In the genomic region with DNA sequence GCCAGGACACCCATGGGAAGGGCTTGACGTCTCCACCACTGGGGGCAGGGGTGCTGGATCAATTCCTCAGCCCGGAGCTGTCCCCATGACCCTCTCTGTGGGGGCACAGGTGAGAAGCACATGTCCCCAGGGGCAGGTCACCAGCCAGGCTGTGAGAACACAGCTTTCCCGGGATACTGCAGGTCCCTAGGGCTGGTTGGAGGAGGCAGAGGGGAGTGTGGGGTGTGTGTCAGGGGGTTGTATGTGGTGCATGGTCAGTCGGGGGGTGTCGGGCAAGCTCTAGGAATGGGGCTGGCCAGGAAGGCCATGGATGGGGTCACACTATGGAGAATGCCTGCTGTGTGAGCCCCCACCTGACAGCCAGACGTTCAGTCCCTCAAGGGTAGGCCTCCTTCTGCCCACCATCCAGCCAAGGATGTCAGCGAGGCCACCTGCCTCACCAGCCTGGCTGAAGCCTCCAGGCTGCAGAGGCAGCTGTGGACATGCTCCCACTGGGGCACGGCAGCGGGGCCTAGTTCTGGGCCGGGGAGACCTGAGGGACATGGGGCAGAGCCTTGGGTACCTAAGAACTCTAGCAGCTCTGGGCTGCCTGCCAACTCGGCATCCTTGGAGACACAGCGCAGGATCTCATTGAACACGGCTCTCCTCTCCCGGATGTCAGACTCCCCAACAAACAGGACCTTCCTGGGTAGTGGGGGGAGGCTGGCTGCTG, we compare ENCODE assay signal across 21 cellular contexts. TPM values are rescaled to one million over a fixed set of nuclear protein-coding genes. Genes with fewer than 3 reads are reported as not detected.
A peak's percentile ranks its signal among the peaks of the same experiment; 100 is the strongest.
DNase-seq lines count a peak whose midpoint lies in the region; FAIRE-seq and TF ChIP-seq lines count a peak whose summit lies in the region.
"Had no signal": no experiment of that assay in that cellular context is flagged by ENCODE, and none has a peak within 500 bp of the region (broad histone marks: within the 10 kb centered on the region; RNA-seq: fewer than 3 reads in every experiment).

No MANE protein-coding gene starts in this region.

- H3K36me3 ChIP-seq in adrenal gland (replicated peaks in 1 of 2) (peaks cover 0 to 43% of the 10 kb centered on the region in 2 donors), esophagus squamous epithelium (peaks cover 9 to 92% (median 12%) of the 10 kb centered on the region in 3 donors), muscle layer of duodenum (ENCODE audit: control insufficient read depth in 1 of 2, insufficient read depth in 2 of 2, low read length in 2 of 2) (peaks cover 38 to 49% of the 10 kb centered on the region in 2 donors), transverse colon (no peaks in the 10 kb centered on the region)

- in situ Hi-C loops in transverse colon (cut with MboI; ENCODE audit: low pct_ligation_motif_present in 1 of 4, low pct_unique_long_range_greater_than_20kb in 1 of 4, low sequenced_read_pairs in 3 of 4), result loop anchor here in 3 of 4 donors (10.0 to 25.0 kb wide), 4 partner anchors 203 to 753 kb away; partner anchors contain the start of gene RHOB (in 1 of the 3)

- no peak for FAIRE-seq in GM12892 (lab: Jason Lieb, UNC)

- TF ChIP-seq CTCF in adrenal gland (IDR thresholded peaks at IDR 0.05), result no peak
- no peak for TF ChIP-seq CTCF in esophagus squamous epithelium (IDR thresholded peaks at IDR 0.05)
- no peak for TF ChIP-seq CTCF in transverse colon (IDR thresholded peaks at IDR 0.05)

- TF ChIP-seq EP300 in transverse colon (IDR thresholded peaks at IDR 0.05; ENCODE audit: low read depth), result no peak

- H3K27me3 ChIP-seq in adrenal gland (no peaks in the 10 kb centered on the region), esophagus squamous epithelium (no peaks in the 10 kb centered on the region), muscle layer of duodenum (ENCODE audit: low read depth, low read length) (no peaks in the 10 kb centered on the region), transverse colon (no peaks in the 10 kb centered on the region)
- H3K27me3 ChIP-seq: neutrophil, right lobe of liver had no signal

- peak overlapping the region; percentile 78 to 97 (median 94) for H3K27ac ChIP-seq in adrenal gland
- H3K27ac ChIP-seq in esophagus squamous epithelium, result peak overlapping the region; percentile 51 to 86 (median 82)
- peak overlapping the region; percentile 91 for H3K27ac ChIP-seq in muscle layer of duodenum (ENCODE audit: low read length)
- H3K27ac ChIP-seq in transverse colon, result peak overlapping the region; percentile 64 to 88 (median 85)
- H3K27ac ChIP-seq: neutrophil, PC-9, right lobe of liver, SK-N-MC had no signal

- H3K4me3 ChIP-seq in adrenal gland, result no peak overlapping the region
- H3K4me3 ChIP-seq in esophagus squamous epithelium, result no peak overlapping the region
- no peak overlapping the region for H3K4me3 ChIP-seq in muscle layer of duodenum (ENCODE audit: low read depth in 1 of 2, low read length in 2 of 2)
- H3K4me3 ChIP-seq in transverse colon, result no peak overlapping the region
- H3K4me3 ChIP-seq: mucosa of descending colon, PC-9, right lobe of liver, SK-N-MC had no signal

- DNase-seq in adrenal gland (peak; percentile 73 to 86 (median 79)), esophagus squamous epithelium (lab: John Stamatoyannopoulos, UW) (no peak), transverse colon (peak; percentile 37), NK-92 (lab: John Stamatoyannopoulos, UW; ENCODE audit: unreplicated experiment) (no peak), NCI-H1048 (lab: John Stamatoyannopoulos, UW) (no peak), GM12892 (ENCODE audit: insufficient read length) (no peak)
- no peak for DNase-seq in activated CD4-positive, alpha-beta T cell treated with anti-CD3 and anti-CD28 coated beads, Interleukin-2, amount 50 U/mL, for 4 hours
- DNase-seq: activated naive CD8-positive, alpha-beta T cell treated with anti-CD3 and anti-CD28 coated beads for 36 hours; effector CD8-positive, alpha-beta T cell; KBM-7; NCI-H1092; NCI-H2107; NCI-H774; PC-9; stimulated activated CD4-positive, alpha-beta T cell treated with anti-CD3 and anti-CD28 coated beads, Interleukin-2, amount 100 ng/mL, for 24 hours had no signal

- intact Hi-C loops in adrenal gland (cut with DNase I), result loop anchor here in 1 of 2 donors (10.0 kb wide), 1 partner anchor 266 kb away; no protein-coding TSS in a partner anchor
- intact Hi-C loops in esophagus squamous epithelium (cut with DNase I), result loop anchor here (10.0 kb wide), 1 partner anchor 226 kb away; no protein-coding TSS in a partner anchor
- intact Hi-C loops in transverse colon (cut with DNase I; ENCODE audit: low total_unique reads), result loop anchor here (5.0 kb wide), 1 partner anchor 263 kb away; no protein-coding TSS in a partner anchor

- H3K9me3 ChIP-seq in adrenal gland (replicated peaks in 1 of 3) (no peaks in the 10 kb centered on the region), esophagus squamous epithelium (no peaks in the 10 kb centered on the region), muscle layer of duodenum (ENCODE audit: control insufficient read depth in 1 of 2, low read length in 2 of 2) (no peaks in the 10 kb centered on the region), transverse colon (no peaks in the 10 kb centered on the region)
- H3K9me3 ChIP-seq: mucosa of descending colon, neutrophil, right lobe of liver had no signal

- peaks cover 16 to 42% of the 10 kb centered on the region in 2 donors for H3K4me1 ChIP-seq in adrenal gland (replicated peaks in 1 of 2)
- H3K4me1 ChIP-seq in esophagus squamous epithelium, result peaks cover 1 to 38% (median 17%) of the 10 kb centered on the region in 3 donors
- peaks cover 6 to 21% of the 10 kb centered on the region in 2 donors for H3K4me1 ChIP-seq in muscle layer of duodenum (ENCODE audit: control insufficient read depth in 1 of 2, insufficient read depth in 2 of 2, low read length in 2 of 2)
- peaks cover 6 to 20% (median 15%) of the 10 kb centered on the region in 4 donors for H3K4me1 ChIP-seq in transverse colon

- no peak for TF ChIP-seq POLR2A in adrenal gland (IDR thresholded peaks at IDR 0.05)
- no peak for TF ChIP-seq POLR2A in esophagus squamous epithelium (IDR thresholded peaks at IDR 0.05)
- no peak for TF ChIP-seq POLR2A in transverse colon (IDR thresholded peaks at IDR 0.05)
- no peak for TF ChIP-seq POLR2A in GM12892 (IDR thresholded peaks at IDR 0.05; ENCODE audit: low read depth, low read length)

- 54 to 65% (median 63%) methylated on average over 4 to 14 of the region's 14 CpGs for WGBS in adrenal gland, 4 donors
- WGBS in esophagus squamous epithelium, 2 donors, result 76 to 81% methylated on average over 6 of the region's 14 CpGs
- 79 to 92% methylated on average over 4 to 14 of the region's 14 CpGs for WGBS in transverse colon (ENCODE audit: low coverage in 1 of 2), 2 donors

RNA-seq across cellular contexts. Expression of gene HS1BP3, which starts 10.3 kb away (rescaled TPM):
- total RNA-seq in adrenal gland, result 10 to 100 TPM; 33.0 to 50.1 (median 42.9) TPM
- 10 to 100 TPM; 23.7 to 44.2 (median 29.2) TPM for polyA plus RNA-seq in adrenal gland
- 10 to 100 TPM in 3 of 4 donors, 1 to 10 TPM in 1; 7.9 to 22.1 (median 16.9) TPM for total RNA-seq in esophagus squamous epithelium
- 10 to 100 TPM; 29.5 to 44.2 (median 33.1) TPM for total RNA-seq in transverse colon
- polyA plus RNA-seq in GM12892 (2012; ENCODE audit: missing spikeins), result 7.3 TPM

RNA-seq across cellular contexts. Expression of gene GDF7, which starts 26.4 kb away (rescaled TPM):
- total RNA-seq in adrenal gland (1 to 10 TPM in 3 of 8 donors, under 1 TPM in 5; 0.17 to 1.8 (median 0.51) TPM), esophagus squamous epithelium (1 to 10 TPM in 2 of 4 donors, under 1 TPM in 2; 0.26 to 1.9 (median 0.78) TPM), transverse colon (1 to 10 TPM in 1 of 4 donors, under 1 TPM in 3; 0.20 to 1.1 (median 0.58) TPM)
- under 1 TPM; 0.22 to 0.30 (median 0.24) TPM for polyA plus RNA-seq in adrenal gland
- 0.19 TPM for polyA plus RNA-seq in GM12892 (2012; ENCODE audit: missing spikeins)
- total RNA-seq: activated CD8-positive, alpha-beta memory T cell treated with anti-CD3 and anti-CD28 coated beads for 36 hours; activated naive CD8-positive, alpha-beta T cell treated with anti-CD3 and anti-CD28 coated beads for 36 hours had no signal

Comparison
In these comparisons a context has a peak if more than half of its experiments do, and no peak if none do; other contexts are left out.
1. DNase-seq: peak in adrenal gland (7 of 7) and transverse colon (single experiment); none in esophagus squamous epithelium (single experiment), NK-92 (single experiment), activated CD4-positive, alpha-beta T cell treated with anti-CD3 and anti-CD28 coated beads, Interleukin-2, amount 50 U/mL, for 4 hours (0 of 2), NCI-H1048 (single experiment) and GM12892 (single experiment).
2. Peak in every context shown above with its lines, with median percentiles within 50 percentile points of each other: H3K27ac ChIP-seq.